In the genomic region with DNA sequence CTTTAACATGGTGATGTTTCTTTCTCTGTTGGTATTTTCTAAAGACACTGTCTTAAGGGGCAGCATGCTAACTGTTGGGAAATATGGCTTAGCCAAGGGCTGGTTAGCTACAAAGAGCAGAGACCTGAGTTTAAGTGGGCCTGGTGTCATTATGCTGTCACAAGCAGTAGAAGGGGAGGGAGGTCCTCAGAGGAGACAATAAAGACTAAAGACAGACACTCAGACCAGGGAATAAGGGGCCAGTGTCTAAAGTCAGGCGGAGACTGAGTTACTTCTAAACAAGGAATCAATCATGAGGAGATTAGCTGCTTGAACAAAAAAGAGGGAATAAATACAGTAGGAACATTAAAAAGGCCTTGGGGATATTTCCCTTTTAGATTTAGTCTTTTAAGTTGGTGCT, we compare ENCODE assay signal across 22 cellular contexts.
A peak's percentile ranks its signal among the peaks of the same experiment; 100 is the strongest.
DNase-seq lines count a peak whose midpoint lies in the region; ATAC-seq and TF ChIP-seq lines count a peak whose summit lies in the region.
"Had no signal": no experiment of that assay in that cellular context is flagged by ENCODE, and none has a peak within 500 bp of the region (broad histone marks: within the 10 kb centered on the region; RNA-seq: fewer than 3 reads in every experiment).

No MANE protein-coding gene starts in this region.

- no peaks in the 10 kb centered on the region for H3K4me1 ChIP-seq in DND-41 (ENCODE audit: insufficient read depth, low read length)
- H3K4me1 ChIP-seq: SJSA1 had no signal

- in situ Hi-C loops in SK-MEL-5 (cut with HindIII; ENCODE audit: low pct_unique_long_range_greater_than_20kb, low sequenced_read_pairs), result no loop called here

- H3K27ac ChIP-seq in DND-41 (ENCODE audit: low read length), result no peak overlapping the region
- H3K27ac ChIP-seq: PC-9, SJSA1 had no signal

- H3K27me3 ChIP-seq in DND-41 (ENCODE audit: insufficient read depth, low read length, poor library complexity), result no peaks in the 10 kb centered on the region
- H3K27me3 ChIP-seq: SJSA1 had no signal

- TF ChIP-seq CTCF in DND-41 (IDR thresholded peaks at IDR 0.05; ENCODE audit: borderline replicate concordance, extremely low read depth, low read length, poor library complexity, severe bottlenecking), result no peak
- no peak for TF ChIP-seq CTCF in neural crest cell (conservative IDR thresholded peaks at IDR 0.05)
- no peak for TF ChIP-seq CTCF in GM20000 (IDR thresholded peaks at IDR 0.05; ENCODE audit: extremely low read depth, missing control alignments)

- H2AFZ ChIP-seq in DND-41 (ENCODE audit: low read depth, low read length), result peak overlapping the region; percentile 29; the same call in 1 of the 2 replicates
- H2AFZ ChIP-seq: PC-9 had no signal

- H3K4me1 Mint-ChIP-seq in neural crest cell, result peaks cover 14% of the 10 kb centered on the region

- no peaks in the 10 kb centered on the region for H3K9me3 Mint-ChIP-seq in neural crest cell

- no peaks in the 10 kb centered on the region for H3K79me2 ChIP-seq in DND-41 (ENCODE audit: insufficient read depth, low read length)

- H4K20me1 ChIP-seq in DND-41 (ENCODE audit: insufficient read depth, low read length), result no peaks in the 10 kb centered on the region

- peak overlapping the region; percentile 83 for H3K27ac Mint-ChIP-seq in neural crest cell (ENCODE audit: unreplicated experiment)

- no peak overlapping the region for H3K4me2 ChIP-seq in DND-41 (ENCODE audit: insufficient read depth, low read length)
- H3K4me2 ChIP-seq: PC-9 had no signal

- no peak for ATAC-seq in DND-41 (ENCODE audit: insufficient read depth, low read depth)
- ATAC-seq: GM12878, HCT116, K562, Right ventricle myocardium inferior had no signal

- no peak overlapping the region for H3K9ac ChIP-seq in DND-41 (ENCODE audit: low read depth, low read length)

- no peaks in the 10 kb centered on the region for H3K9me3 ChIP-seq in DND-41 (ENCODE audit: insufficient read depth, low read length, severe bottlenecking)
- H3K9me3 ChIP-seq: SJSA1 had no signal

- DNase-seq in DND-41 (no peak), SK-MEL-5 (ENCODE audit: low read depth, low spot score) (peak; percentile 26), foreskin melanocyte (peak; percentile 1), neural crest cell (ENCODE audit: low read depth, low spot score) (no peak), HPDE6-E6E7 (ENCODE audit: extremely low spot score) (no peak), NCI-H2171 (lab: John Stamatoyannopoulos, UW) (no peak), hepatic stellate cell (ENCODE audit: low spot score) (no peak), GM20000 (ENCODE audit: low spot score) (no peak)
- DNase-seq: GOT3; Kasumi-1; NCI-H1092 treated with DMSO at 0.1 percent for 48 hours; NCI-H1436; NCI-H187 treated with DMSO at 0.1 percent for 48 hours; NCI-H524; NCI-H748 treated with DMSO at 0.1 percent for 48 hours; NK-92 treated with Interleukin-12 subunit alpha and Interleukin-12 subunit beta, amount 100 ng/mL, for 24 hours; PC-9 had no signal

- H3K27me3 Mint-ChIP-seq in neural crest cell (ENCODE audit: low read depth), result no peaks in the 10 kb centered on the region

- H3K36me3 Mint-ChIP-seq in neural crest cell (ENCODE audit: low read depth), result no peaks in the 10 kb centered on the region

- H3K4me3 Mint-ChIP-seq in neural crest cell, result no peak overlapping the region

- H3K36me3 ChIP-seq in DND-41 (ENCODE audit: insufficient read depth, low read length), result no peaks in the 10 kb centered on the region
- H3K36me3 ChIP-seq: SJSA1 had no signal

- H3K4me3 ChIP-seq in DND-41 (ENCODE audit: low read depth in 1 of 2, low read length in 2 of 2), result no peak overlapping the region
- H3K4me3 ChIP-seq: GM12878, K562, PC-9, SJSA1 had no signal

Comparison
In these comparisons a context has a peak if more than half of its experiments do, and no peak if none do; other contexts are left out.
1. DNase-seq: peak in SK-MEL-5 (single experiment) and foreskin melanocyte (single experiment); none in DND-41 (single experiment), neural crest cell (single experiment), HPDE6-E6E7 (single experiment), NCI-H2171 (single experiment), hepatic stellate cell (single experiment) and GM20000 (single experiment).